Comparison of ENCODE assay signal across 1 cellular context in the genomic region with DNA sequence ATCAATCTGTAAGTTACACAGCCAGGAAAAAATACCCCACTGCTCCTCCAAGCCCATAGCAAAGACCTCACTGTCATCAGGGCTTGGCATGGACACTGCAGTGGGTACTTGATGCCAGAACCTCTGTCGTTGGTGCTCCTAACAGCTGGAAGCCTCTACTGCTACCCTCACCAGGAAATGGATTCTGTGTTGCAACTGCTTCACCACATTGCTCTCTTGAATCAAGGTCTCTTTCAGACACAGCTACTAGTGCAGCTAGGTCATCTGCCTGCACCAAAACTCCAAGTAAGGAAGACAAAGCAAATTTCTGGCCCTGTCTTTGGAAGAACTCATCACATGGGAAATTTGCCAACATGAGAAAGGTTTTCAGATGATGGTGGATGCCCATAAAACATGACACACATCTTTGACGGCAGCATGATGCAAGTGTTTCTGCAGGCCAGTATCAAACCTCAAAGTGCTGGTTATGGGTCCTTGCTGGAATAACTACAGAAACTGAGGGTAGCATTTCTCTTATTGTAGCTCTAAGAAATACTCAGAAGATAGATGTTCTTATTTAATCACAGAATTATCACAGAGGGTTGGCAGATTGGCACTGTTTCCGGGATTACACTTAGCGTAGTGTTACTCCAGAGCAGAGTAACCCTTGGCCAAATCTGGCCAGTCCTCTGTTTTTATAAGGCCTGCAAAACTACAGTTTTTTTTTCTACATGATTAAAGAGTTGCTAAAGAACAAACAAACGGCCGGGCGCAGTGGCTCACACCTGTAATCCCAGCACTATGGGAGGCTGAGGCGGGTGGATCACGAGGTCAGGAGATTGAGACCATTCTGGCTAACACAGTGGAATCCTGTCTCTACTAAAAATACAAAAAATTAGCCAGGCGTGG.
A peak's percentile ranks its signal among the peaks of the same experiment; 100 is the strongest.
TF ChIP-seq lines count a peak whose summit lies in the region.

No MANE protein-coding gene starts in this region.

TF ChIP-seq in HepG2, 621 proteins besides CTCF, POLR2A, EP300 and RAD21 (continued from another document and continues in another):
- TF ChIP-seq, protein P1, sequence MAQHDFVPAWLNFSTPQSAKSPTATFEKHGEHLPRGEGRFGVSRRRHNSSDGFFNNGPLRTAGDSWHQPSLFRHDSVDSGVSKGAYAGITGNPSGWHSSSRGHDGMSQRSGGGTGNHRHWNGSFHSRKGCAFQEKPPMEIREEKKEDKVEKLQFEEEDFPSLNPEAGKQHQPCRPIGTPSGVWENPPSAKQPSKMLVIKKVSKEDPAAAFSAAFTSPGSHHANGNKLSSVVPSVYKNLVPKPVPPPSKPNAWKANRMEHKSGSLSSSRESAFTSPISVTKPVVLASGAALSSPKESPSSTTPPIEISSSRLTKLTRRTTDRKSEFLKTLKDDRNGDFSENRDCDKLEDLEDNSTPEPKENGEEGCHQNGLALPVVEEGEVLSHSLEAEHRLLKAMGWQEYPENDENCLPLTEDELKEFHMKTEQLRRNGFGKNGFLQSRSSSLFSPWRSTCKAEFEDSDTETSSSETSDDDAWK (CRISPR knock-in tag; IDR thresholded peaks at IDR 0.05) = no peak
- TF ChIP-seq DNMT3B (CRISPR knock-in tag; conservative IDR thresholded peaks at IDR 0.05) (no peak), ZNF570 (CRISPR knock-in tag; IDR thresholded peaks at IDR 0.05; ENCODE audit: borderline replicate concordance) (no peak), WIZ (CRISPR knock-in tag; IDR thresholded peaks at IDR 0.05) (no peak), HOXD1 (CRISPR knock-in tag; IDR thresholded peaks at IDR 0.05) (no peak), CC2D1A (CRISPR knock-in tag; IDR thresholded peaks at IDR 0.05) (no peak), MXD4 (CRISPR knock-in tag; IDR thresholded peaks at IDR 0.05) (no peak), ZBTB21 (CRISPR knock-in tag; IDR thresholded peaks at IDR 0.05) (no peak), ZNF354B (CRISPR knock-in tag; IDR thresholded peaks at IDR 0.05) (no peak), ASH2L (IDR thresholded peaks at IDR 0.05; ENCODE audit: insufficient read length, low read depth, low read length) (no peak), REXO4 (CRISPR knock-in tag; IDR thresholded peaks at IDR 0.05; ENCODE audit: borderline replicate concordance) (no peak), ZNF335 (CRISPR knock-in tag; IDR thresholded peaks at IDR 0.05) (no peak), TAF1 (CRISPR knock-in tag; IDR thresholded peaks at IDR 0.05) (no peak), ZNF296 (CRISPR knock-in tag; conservative IDR thresholded peaks at IDR 0.05) (no peak), ZNF547 (CRISPR knock-in tag; IDR thresholded peaks at IDR 0.05) (no peak), NR1H2 (CRISPR knock-in tag; IDR thresholded peaks at IDR 0.05; ENCODE audit: borderline replicate concordance, low read depth) (no peak), ZNF678 (CRISPR knock-in tag; IDR thresholded peaks at IDR 0.05) (no peak), ZNF30 (CRISPR knock-in tag; IDR thresholded peaks at IDR 0.05) (no peak), TP53 (CRISPR knock-in tag; conservative IDR thresholded peaks at IDR 0.05) (no peak), SMAD9 (CRISPR knock-in tag; IDR thresholded peaks at IDR 0.05) (no peak), CEBPB (IDR thresholded peaks at IDR 0.05; ENCODE audit: borderline replicate concordance, low read depth, low read length) (peak; percentile 55; the same call in 1 of the 2 replicates), SRF (IDR thresholded peaks at IDR 0.05; ENCODE audit: low read depth, low read length) (no peak), ZNF7 (CRISPR knock-in tag; IDR thresholded peaks at IDR 0.05) (no peak), ARNT (IDR thresholded peaks at IDR 0.05) (no peak), ZNF121 (CRISPR knock-in tag; IDR thresholded peaks at IDR 0.05) (no peak), EHMT2 (IDR thresholded peaks at IDR 0.05; ENCODE audit: borderline replicate concordance, low read depth, low read length) (no peak), RXRB (CRISPR knock-in tag; IDR thresholded peaks at IDR 0.05; ENCODE audit: borderline replicate concordance) (no peak), ZNF264 (CRISPR knock-in tag; IDR thresholded peaks at IDR 0.05) (no peak), ZNF317 (CRISPR knock-in tag; IDR thresholded peaks at IDR 0.05) (peak; percentile 38; the same call in 1 of the 2 replicates), ELF3 (CRISPR knock-in tag; IDR thresholded peaks at IDR 0.05) (peak; percentile 32; the same call in 1 of the 2 replicates), ZBTB20 (CRISPR knock-in tag; IDR thresholded peaks at IDR 0.05; ENCODE audit: borderline replicate concordance, low read depth) (no peak), GZF1 (CRISPR knock-in tag; IDR thresholded peaks at IDR 0.05) (no peak), TEAD3 (CRISPR knock-in tag; optimal IDR thresholded peaks at IDR 0.05; ENCODE audit: borderline replicate concordance) (peak; percentile 12), ZNF329 (CRISPR knock-in tag; IDR thresholded peaks at IDR 0.05; ENCODE audit: low read depth) (no peak), ETV6 (CRISPR knock-in tag; conservative IDR thresholded peaks at IDR 0.05) (no peak), ZNF773 (CRISPR knock-in tag; IDR thresholded peaks at IDR 0.05; ENCODE audit: borderline replicate concordance) (no peak), KAT2B (IDR thresholded peaks at IDR 0.05; ENCODE audit: borderline replicate concordance, low read depth, low read length) (no peak)
- TF ChIP-seq, protein P2, sequence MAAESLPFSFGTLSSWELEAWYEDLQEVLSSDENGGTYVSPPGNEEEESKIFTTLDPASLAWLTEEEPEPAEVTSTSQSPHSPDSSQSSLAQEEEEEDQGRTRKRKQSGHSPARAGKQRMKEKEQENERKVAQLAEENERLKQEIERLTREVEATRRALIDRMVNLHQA (CRISPR knock-in tag; IDR thresholded peaks at IDR 0.05) = no peak
- TF ChIP-seq, protein P3, sequence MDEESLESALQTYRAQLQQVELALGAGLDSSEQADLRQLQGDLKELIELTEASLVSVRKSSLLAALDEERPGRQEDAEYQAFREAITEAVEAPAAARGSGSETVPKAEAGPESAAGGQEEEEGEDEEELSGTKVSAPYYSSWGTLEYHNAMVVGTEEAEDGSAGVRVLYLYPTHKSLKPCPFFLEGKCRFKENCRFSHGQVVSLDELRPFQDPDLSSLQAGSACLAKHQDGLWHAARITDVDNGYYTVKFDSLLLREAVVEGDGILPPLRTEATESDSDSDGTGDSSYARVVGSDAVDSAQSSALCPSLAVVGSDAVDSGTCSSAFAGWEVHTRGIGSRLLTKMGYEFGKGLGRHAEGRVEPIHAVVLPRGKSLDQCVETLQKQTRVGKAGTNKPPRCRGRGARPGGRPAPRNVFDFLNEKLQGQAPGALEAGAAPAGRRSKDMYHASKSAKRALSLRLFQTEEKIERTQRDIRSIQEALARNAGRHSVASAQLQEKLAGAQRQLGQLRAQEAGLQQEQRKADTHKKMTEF (CRISPR knock-in tag; IDR thresholded peaks at IDR 0.05) = peak; percentile 40; the same call in 1 of the 2 replicates
- TF ChIP-seq, protein P4, sequence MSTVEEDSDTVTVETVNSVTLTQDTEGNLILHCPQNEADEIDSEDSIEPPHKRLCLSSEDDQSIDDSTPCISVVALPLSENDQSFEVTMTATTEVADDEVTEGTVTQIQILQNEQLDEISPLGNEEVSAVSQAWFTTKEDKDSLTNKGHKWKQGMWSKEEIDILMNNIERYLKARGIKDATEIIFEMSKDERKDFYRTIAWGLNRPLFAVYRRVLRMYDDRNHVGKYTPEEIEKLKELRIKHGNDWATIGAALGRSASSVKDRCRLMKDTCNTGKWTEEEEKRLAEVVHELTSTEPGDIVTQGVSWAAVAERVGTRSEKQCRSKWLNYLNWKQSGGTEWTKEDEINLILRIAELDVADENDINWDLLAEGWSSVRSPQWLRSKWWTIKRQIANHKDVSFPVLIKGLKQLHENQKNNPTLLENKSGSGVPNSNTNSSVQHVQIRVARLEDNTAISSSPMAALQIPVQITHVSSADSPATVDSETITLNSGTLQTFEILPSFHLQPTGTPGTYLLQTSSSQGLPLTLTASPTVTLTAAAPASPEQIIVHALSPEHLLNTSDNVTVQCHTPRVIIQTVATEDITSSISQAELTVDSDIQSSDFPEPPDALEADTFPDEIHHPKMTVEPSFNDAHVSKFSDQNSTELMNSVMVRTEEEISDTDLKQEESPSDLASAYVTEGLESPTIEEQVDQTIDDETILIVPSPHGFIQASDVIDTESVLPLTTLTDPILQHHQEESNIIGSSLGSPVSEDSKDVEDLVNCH (CRISPR knock-in tag; IDR thresholded peaks at IDR 0.05) = no peak
- TF ChIP-seq, protein P5, sequence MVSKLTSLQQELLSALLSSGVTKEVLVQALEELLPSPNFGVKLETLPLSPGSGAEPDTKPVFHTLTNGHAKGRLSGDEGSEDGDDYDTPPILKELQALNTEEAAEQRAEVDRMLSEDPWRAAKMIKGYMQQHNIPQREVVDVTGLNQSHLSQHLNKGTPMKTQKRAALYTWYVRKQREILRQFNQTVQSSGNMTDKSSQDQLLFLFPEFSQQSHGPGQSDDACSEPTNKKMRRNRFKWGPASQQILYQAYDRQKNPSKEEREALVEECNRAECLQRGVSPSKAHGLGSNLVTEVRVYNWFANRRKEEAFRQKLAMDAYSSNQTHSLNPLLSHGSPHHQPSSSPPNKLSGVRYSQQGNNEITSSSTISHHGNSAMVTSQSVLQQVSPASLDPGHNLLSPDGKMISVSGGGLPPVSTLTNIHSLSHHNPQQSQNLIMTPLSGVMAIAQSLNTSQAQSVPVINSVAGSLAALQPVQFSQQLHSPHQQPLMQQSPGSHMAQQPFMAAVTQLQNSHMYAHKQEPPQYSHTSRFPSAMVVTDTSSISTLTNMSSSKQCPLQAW (CRISPR knock-in tag; IDR thresholded peaks at IDR 0.05) = no peak
- TF ChIP-seq, protein P6, sequence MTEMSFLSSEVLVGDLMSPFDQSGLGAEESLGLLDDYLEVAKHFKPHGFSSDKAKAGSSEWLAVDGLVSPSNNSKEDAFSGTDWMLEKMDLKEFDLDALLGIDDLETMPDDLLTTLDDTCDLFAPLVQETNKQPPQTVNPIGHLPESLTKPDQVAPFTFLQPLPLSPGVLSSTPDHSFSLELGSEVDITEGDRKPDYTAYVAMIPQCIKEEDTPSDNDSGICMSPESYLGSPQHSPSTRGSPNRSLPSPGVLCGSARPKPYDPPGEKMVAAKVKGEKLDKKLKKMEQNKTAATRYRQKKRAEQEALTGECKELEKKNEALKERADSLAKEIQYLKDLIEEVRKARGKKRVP (CRISPR knock-in tag; IDR thresholded peaks at IDR 0.05) = 0 out of 4 replicates have a peak, but pooled peaks of 1 of the 2 experiments have one; percentile 31
- TF ChIP-seq, protein P7, sequence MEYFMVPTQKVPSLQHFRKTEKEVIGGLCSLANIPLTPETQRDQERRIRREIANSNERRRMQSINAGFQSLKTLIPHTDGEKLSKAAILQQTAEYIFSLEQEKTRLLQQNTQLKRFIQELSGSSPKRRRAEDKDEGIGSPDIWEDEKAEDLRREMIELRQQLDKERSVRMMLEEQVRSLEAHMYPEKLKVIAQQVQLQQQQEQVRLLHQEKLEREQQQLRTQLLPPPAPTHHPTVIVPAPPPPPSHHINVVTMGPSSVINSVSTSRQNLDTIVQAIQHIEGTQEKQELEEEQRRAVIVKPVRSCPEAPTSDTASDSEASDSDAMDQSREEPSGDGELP (IDR thresholded peaks at IDR 0.05; ENCODE audit: borderline replicate concordance, low read depth) = no peak
- TF ChIP-seq, protein P8, sequence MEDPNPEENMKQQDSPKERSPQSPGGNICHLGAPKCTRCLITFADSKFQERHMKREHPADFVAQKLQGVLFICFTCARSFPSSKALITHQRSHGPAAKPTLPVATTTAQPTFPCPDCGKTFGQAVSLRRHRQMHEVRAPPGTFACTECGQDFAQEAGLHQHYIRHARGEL (CRISPR knock-in tag; IDR thresholded peaks at IDR 0.05) = no peak
- TF ChIP-seq, protein P9, sequence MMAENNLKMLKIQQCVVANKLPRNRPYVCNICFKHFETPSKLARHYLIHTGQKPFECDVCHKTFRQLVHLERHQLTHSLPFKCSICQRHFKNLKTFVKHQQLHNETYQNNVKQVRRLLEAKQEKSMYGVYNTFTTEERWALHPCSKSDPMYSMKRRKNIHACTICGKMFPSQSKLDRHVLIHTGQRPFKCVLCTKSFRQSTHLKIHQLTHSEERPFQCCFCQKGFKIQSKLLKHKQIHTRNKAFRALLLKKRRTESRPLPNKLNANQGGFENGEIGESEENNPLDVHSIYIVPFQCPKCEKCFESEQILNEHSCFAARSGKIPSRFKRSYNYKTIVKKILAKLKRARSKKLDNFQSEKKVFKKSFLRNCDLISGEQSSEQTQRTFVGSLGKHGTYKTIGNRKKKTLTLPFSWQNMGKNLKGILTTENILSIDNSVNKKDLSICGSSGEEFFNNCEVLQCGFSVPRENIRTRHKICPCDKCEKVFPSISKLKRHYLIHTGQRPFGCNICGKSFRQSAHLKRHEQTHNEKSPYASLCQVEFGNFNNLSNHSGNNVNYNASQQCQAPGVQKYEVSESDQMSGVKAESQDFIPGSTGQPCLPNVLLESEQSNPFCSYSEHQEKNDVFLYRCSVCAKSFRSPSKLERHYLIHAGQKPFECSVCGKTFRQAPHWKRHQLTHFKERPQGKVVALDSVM (CRISPR knock-in tag; IDR thresholded peaks at IDR 0.05) = 0 out of 2 replicates have a peak, but pooled peaks have one; percentile 15
- TF ChIP-seq, protein P10, sequence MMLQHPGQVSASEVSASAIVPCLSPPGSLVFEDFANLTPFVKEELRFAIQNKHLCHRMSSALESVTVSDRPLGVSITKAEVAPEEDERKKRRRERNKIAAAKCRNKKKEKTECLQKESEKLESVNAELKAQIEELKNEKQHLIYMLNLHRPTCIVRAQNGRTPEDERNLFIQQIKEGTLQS (CRISPR knock-in tag; IDR thresholded peaks at IDR 0.05) = no peak
- TF ChIP-seq, protein P11, sequence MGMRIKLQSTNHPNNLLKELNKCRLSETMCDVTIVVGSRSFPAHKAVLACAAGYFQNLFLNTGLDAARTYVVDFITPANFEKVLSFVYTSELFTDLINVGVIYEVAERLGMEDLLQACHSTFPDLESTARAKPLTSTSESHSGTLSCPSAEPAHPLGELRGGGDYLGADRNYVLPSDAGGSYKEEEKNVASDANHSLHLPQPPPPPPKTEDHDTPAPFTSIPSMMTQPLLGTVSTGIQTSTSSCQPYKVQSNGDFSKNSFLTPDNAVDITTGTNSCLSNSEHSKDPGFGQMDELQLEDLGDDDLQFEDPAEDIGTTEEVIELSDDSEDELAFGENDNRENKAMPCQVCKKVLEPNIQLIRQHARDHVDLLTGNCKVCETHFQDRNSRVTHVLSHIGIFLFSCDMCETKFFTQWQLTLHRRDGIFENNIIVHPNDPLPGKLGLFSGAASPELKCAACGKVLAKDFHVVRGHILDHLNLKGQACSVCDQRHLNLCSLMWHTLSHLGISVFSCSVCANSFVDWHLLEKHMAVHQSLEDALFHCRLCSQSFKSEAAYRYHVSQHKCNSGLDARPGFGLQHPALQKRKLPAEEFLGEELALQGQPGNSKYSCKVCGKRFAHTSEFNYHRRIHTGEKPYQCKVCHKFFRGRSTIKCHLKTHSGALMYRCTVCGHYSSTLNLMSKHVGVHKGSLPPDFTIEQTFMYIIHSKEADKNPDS (CRISPR knock-in tag; IDR thresholded peaks at IDR 0.05) = no peak
- TF ChIP-seq, protein P12, sequence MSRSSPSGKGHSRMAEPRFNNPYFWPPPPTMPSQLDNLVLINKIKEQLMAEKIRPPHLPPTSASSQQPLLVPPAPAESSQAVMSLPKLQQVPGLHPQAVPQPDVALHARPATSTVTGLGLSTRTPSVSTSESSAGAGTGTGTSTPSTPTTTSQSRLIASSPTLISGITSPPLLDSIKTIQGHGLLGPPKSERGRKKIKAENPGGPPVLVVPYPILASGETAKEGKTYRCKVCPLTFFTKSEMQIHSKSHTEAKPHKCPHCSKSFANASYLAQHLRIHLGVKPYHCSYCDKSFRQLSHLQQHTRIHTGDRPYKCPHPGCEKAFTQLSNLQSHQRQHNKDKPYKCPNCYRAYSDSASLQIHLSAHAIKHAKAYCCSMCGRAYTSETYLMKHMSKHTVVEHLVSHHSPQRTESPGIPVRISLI (CRISPR knock-in tag; IDR thresholded peaks at IDR 0.05; ENCODE audit: borderline replicate concordance) = peak; percentile 54; the same call in 1 of the 2 replicates
